In the genomic region with DNA sequence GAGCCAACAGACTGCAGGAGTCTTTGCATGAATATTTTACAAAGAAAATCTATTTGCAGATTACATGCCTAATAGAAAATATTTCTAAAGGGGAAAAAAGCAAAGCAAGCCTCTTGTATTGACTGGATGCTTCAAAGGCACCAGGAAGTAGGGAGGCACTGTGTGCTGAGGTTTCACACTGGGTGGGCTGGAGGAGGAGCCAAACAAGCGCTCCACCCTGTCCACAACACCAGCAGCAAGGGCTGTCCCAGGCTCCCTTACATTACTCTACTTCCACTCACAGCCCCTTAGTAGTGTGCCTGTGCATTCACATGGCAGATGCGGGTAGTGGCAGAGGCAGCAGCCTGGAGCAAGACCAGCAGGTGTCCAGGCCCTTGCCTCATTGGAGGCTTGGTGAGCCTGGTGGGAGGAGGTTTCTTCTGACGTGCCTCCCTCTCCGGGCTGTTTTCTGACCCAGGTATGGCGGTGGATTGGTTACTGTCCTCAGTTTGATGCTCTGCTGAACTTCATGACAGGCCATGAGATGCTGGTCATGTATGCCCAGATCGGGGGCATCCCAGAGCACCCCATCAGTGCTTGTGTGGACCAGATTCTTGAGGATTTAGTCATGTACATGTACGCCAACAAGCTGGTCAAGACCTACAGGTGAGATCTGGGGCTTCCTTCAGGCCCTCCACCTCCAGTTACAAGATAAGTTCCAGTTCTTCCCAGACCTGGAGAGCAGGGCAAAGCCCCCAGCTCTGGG, we compare ENCODE assay signal across 1 cellular context.
TF ChIP-seq lines count a peak whose summit lies in the region.

No MANE protein-coding gene starts in this region.

TF ChIP-seq in K562, 482 proteins besides CTCF, POLR2A, EP300 and RAD21:
- TF ChIP-seq, protein P1, sequence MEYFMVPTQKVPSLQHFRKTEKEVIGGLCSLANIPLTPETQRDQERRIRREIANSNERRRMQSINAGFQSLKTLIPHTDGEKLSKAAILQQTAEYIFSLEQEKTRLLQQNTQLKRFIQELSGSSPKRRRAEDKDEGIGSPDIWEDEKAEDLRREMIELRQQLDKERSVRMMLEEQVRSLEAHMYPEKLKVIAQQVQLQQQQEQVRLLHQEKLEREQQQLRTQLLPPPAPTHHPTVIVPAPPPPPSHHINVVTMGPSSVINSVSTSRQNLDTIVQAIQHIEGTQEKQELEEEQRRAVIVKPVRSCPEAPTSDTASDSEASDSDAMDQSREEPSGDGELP (CRISPR knock-in tag; IDR thresholded peaks at IDR 0.05; ENCODE audit: borderline replicate concordance): no peak
- TF ChIP-seq ZNF263 (CRISPR knock-in tag; IDR thresholded peaks at IDR 0.05; ENCODE audit: borderline replicate concordance): 0 out of 2 replicates have a peak, but pooled peaks have one; percentile 4
- no peak for TF ChIP-seq NR2C2 (CRISPR knock-in tag; IDR thresholded peaks at IDR 0.05)
- no peak for TF ChIP-seq NR2C2 (tag; IDR thresholded peaks at IDR 0.05)
- TF ChIP-seq ZNF274 (IDR thresholded peaks at IDR 0.05; ENCODE audit: borderline replicate concordance, low read depth, low read length): no peak
- TF ChIP-seq RBM14 (IDR thresholded peaks at IDR 0.05; ENCODE audit: borderline replicate concordance, insufficient read depth, low read depth, low read length): no peak
